Comparison of ENCODE assay signal across 16 cellular contexts in genomic region chr20:53905019-53905847, GRCh38.
DNase-seq lines count a peak whose midpoint lies in the region; ATAC-seq and TF ChIP-seq lines count a peak whose summit lies in the region.
"Had no signal": no experiment of that assay in that cellular context is flagged by ENCODE, and none has a peak within 500 bp of the region (broad histone marks: within the 10 kb centered on the region; RNA-seq: fewer than 3 reads in every experiment).

No MANE protein-coding gene starts in this region.

- no peak overlapping the region for H2BK5ac ChIP-seq in IMR-90 (ENCODE audit: low read depth, low read length, poor library complexity, severe bottlenecking)

- H2AK9ac ChIP-seq in IMR-90 (replicated peaks; ENCODE audit: low read depth, low read length, poor library complexity) = no peak overlapping the region

- CTCF ChIA-PET in HCT116 (lab: Charles Lee) (interaction anchor here (2.7 kb wide), 1 partner anchor 10 kb away, joined by 11 read pairs; no protein-coding TSS in a partner anchor), IMR-90 (lab: Yijun Ruan, JAX) (no interaction called here)

- H2AFZ ChIP-seq in HCT116 (ENCODE audit: low read depth, low read length, poor library complexity, severe bottlenecking) (no peak overlapping the region), IMR-90 (replicated peaks; ENCODE audit: low read length, poor library complexity) (no peak overlapping the region)

- DNase-seq in HCT116 (ENCODE audit: low read depth, low spot score) (no peak), IMR-90 (no peak), naive B cell (no peak), HT-29 (ENCODE audit: low spot score) (no peak), DMS79 treated with DMSO at 0.1 percent for 48 hours (lab: John Stamatoyannopoulos, UW) (no peak)
- DNase-seq in activated CD4-positive, alpha-beta T cell treated with anti-CD3 and anti-CD28 coated beads, Interleukin-2, amount 50 U/mL, for 48 hours = no peak
- DNase-seq: activated CD8-positive, alpha-beta T cell treated with anti-CD3 and anti-CD28 coated beads for 36 hours; CD8-positive, alpha-beta T cell; left lung; MM.1S; NCI-H2107; psoas muscle; SHP77; upper lobe of right lung had no signal

- H4K20me1 ChIP-seq in HCT116 (ENCODE audit: insufficient read depth) = no peaks in the 10 kb centered on the region
- no peaks in the 10 kb centered on the region for H4K20me1 ChIP-seq in IMR-90 (ENCODE audit: insufficient read depth, low read length)

- peaks cover 17% of the 10 kb centered on the region; the same call in 1 of the 2 replicates for H3K9me1 ChIP-seq in IMR-90 (ENCODE audit: insufficient read depth, low read length)

- H3K4me3 ChIP-seq in HCT116 (replicated peaks in 1 of 2; ENCODE audit: low read depth in 1 of 2, low read length in 2 of 2) (no peak overlapping the region), IMR-90 (ENCODE audit: insufficient read depth, low read depth, low read length) (no peak overlapping the region)
- H3K4me3 ChIP-seq: left lung, psoas muscle, upper lobe of right lung had no signal

- peak overlapping the region; percentile 73 for H2BK120ac ChIP-seq in IMR-90 (ENCODE audit: low read depth, low read length)

- ATAC-seq in GM18511 (IDR thresholded peaks at IDR 0.05; ENCODE audit: unreplicated experiment) (peak; percentile 49), HCT116 (no peak), IMR-90 (ENCODE audit: low read depth) (no peak), naive B cell (ENCODE audit: low read depth in 2 of 2) (peak; percentile 13 to 55)
- ATAC-seq: activated CD8-positive, alpha-beta T cell treated with anti-CD3 and anti-CD28 coated beads for 36 hours; CD8-positive, alpha-beta T cell; psoas muscle; upper lobe of right lung had no signal

- H2AK5ac ChIP-seq in IMR-90 (ENCODE audit: low read depth, low read length) = peak overlapping the region; percentile 87

- no peak overlapping the region for H3K14ac ChIP-seq in IMR-90 (replicated peaks; ENCODE audit: low read depth, low read length)

- H3K4me2 ChIP-seq in HCT116 (ENCODE audit: low read length) = peak overlapping the region; percentile 64; the same call in 1 of the 2 replicates
- no peak overlapping the region for H3K4me2 ChIP-seq in IMR-90 (ENCODE audit: low read depth, low read length)

- H3K4me1 ChIP-seq in HCT116 (ENCODE audit: control insufficient read depth in 1 of 2, insufficient read depth in 2 of 2, low read length in 2 of 2) (peaks cover 23 to 45% of the 10 kb centered on the region in 2 experiments), IMR-90 (ENCODE audit: control insufficient read depth, insufficient read depth, low read length) (peaks cover 10% of the 10 kb centered on the region)
- H3K4me1 ChIP-seq: psoas muscle had no signal

- no TSS peak for BruUV-seq in HCT116 (replicated peaks; lab: Mats Ljungman, UMichigan)
- BruUV-seq in IMR-90 (replicated peaks; lab: Mats Ljungman, UMichigan) = no TSS peak

- in situ Hi-C loops in IMR-90 (cut with MboI; ENCODE audit: low sequenced_read_pairs) = no loop called here

- H3K27ac Mint-ChIP-seq in naive B cell = peak overlapping the region in 1 of 6 donors; percentile 5
- H3K27ac Mint-ChIP-seq: activated CD8-positive, alpha-beta T cell treated with anti-CD3 and anti-CD28 coated beads for 36 hours; activated T-helper 2 cell treated with anti-CD3 and anti-CD28 coated beads, Interferon-gamma antibody, Interleukin-2, Interleukin-4, amounts not matched to agents 10 μg/mL and 5 μg/mL and 100 μg/mL, durations not matched to agents 14 hours and 24 hours and 36 hours; CD8-positive, alpha-beta T cell had no signal

- H2BK20ac ChIP-seq in IMR-90 (ENCODE audit: low read depth, low read length) = peak overlapping the region; percentile 44; the same call in 1 of the 2 replicates

- H4K91ac ChIP-seq in IMR-90 (ENCODE audit: insufficient read depth, low read depth, low read length) = peak overlapping the region; percentile 33

- dilution Hi-C loops in IMR-90 (cut with HindIII; ENCODE audit: low sequenced_read_pairs, unreplicated experiment) = no loop called here

- POLR2A ChIA-PET in HCT116 (lab: Charles Lee) (no interaction called here), IMR-90 (lab: Charles Lee; ENCODE audit: unreplicated experiment) (no interaction called here)

- no peak for TF ChIP-seq RAD21 in HCT116 (IDR thresholded peaks at IDR 0.05; ENCODE audit: low read depth)
- TF ChIP-seq RAD21 in IMR-90 (IDR thresholded peaks at IDR 0.05; ENCODE audit: low read length) = no peak

- TF ChIP-seq CTCF in HCT116 (IDR thresholded peaks at IDR 0.05 in 2 of 3, conservative IDR thresholded peaks at IDR 0.05 in 1 of 3; ENCODE audit: borderline replicate concordance in 1 of 3, insufficient read depth in 1 of 3, low read depth in 2 of 3, low read length in 2 of 3) = no peak
- no peak for TF ChIP-seq CTCF in IMR-90 (conservative IDR thresholded peaks at IDR 0.05; ENCODE audit: low read depth, low read length)

- peak overlapping the region in 1 of 8 donors; percentile 12 for H3K4me3 Mint-ChIP-seq in naive B cell
- H3K4me3 Mint-ChIP-seq: activated CD8-positive, alpha-beta T cell treated with anti-CD3 and anti-CD28 coated beads for 36 hours; CD8-positive, alpha-beta T cell had no signal

- no peaks in the 10 kb centered on the region for H3K79me2 ChIP-seq in HCT116 (ENCODE audit: insufficient read depth, low read length)

- peak overlapping the region; percentile 36; the same call in 1 of the 2 replicates for H3K18ac ChIP-seq in IMR-90 (ENCODE audit: low read depth, low read length)

- H3K36me3 ChIP-seq in HCT116 (ENCODE audit: control insufficient read depth in 1 of 2, insufficient read depth in 2 of 2, low read length in 2 of 2) = no peaks in the 10 kb centered on the region
- H3K36me3 ChIP-seq in IMR-90 (ENCODE audit: control insufficient read depth, insufficient read depth, low read length) = no peaks in the 10 kb centered on the region
- H3K36me3 ChIP-seq: left lung, upper lobe of right lung had no signal

- no peaks in the 10 kb centered on the region for H3K9me2 ChIP-seq in HCT116 (ENCODE audit: insufficient read depth)

- no peaks in the 10 kb centered on the region for H3K9me3 Mint-ChIP-seq in naive B cell
- H3K9me3 Mint-ChIP-seq: activated CD8-positive, alpha-beta T cell treated with anti-CD3 and anti-CD28 coated beads for 36 hours; activated T-helper 2 cell treated with anti-CD3 and anti-CD28 coated beads, Interferon-gamma antibody, Interleukin-2, Interleukin-4, amounts not matched to agents 10 μg/mL and 5 μg/mL and 100 μg/mL, durations not matched to agents 14 hours and 24 hours and 36 hours; CD8-positive, alpha-beta T cell had no signal

- H2BK15ac ChIP-seq in IMR-90 (ENCODE audit: low read depth, low read length) = peak overlapping the region; percentile 89; the same call in 2 of the 3 replicates

- no peaks in the 10 kb centered on the region for H3K27me3 ChIP-seq in HCT116 (ENCODE audit: insufficient read depth, low read length)
- no peaks in the 10 kb centered on the region for H3K27me3 ChIP-seq in IMR-90 (ENCODE audit: control insufficient read depth, insufficient read depth, low read length)
- H3K27me3 ChIP-seq: left lung, upper lobe of right lung had no signal

- 0 out of 4 replicates have a peak, but pooled peaks cover 0 to 6% of the 10 kb centered on the region in 2 experiments for H3K79me1 ChIP-seq in IMR-90 (ENCODE audit: low read depth in 1 of 2, low read length in 2 of 2)

- no peaks in the 10 kb centered on the region for H3K27me3 Mint-ChIP-seq in naive B cell
- H3K27me3 Mint-ChIP-seq: activated CD8-positive, alpha-beta T cell treated with anti-CD3 and anti-CD28 coated beads for 36 hours had no signal

- intact Hi-C loops in HCT116 (cut with micrococcal nuclease) = no loop called here
- intact Hi-C loops in IMR-90 (cut with micrococcal nuclease) = no loop called here

- WGBS in IMR-90 (ENCODE audit: extremely low coverage in 2 of 2, insufficient read length in 1 of 2), 2 experiments = 100% methylated on average over 3 of the region's 13 CpGs; no CpG with 5 or more reads in 1 of the 2 experiments

- peak overlapping the region; percentile 31; the same call in 1 of the 2 replicates for H3K4ac ChIP-seq in IMR-90 (ENCODE audit: low read depth, low read length)

- TF ChIP-seq POLR2A in HCT116 (IDR thresholded peaks at IDR 0.05; ENCODE audit: borderline replicate concordance, extremely low read depth, insufficient read depth, insufficient read length) (no peak), IMR-90 (IDR thresholded peaks at IDR 0.05; ENCODE audit: low read depth, low read length) (no peak)

- peaks cover 13 to 32% (median 18%) of the 10 kb centered on the region in 3 donors for H3K4me1 Mint-ChIP-seq in naive B cell

- no peak overlapping the region for H3K23ac ChIP-seq in IMR-90 (ENCODE audit: low read depth, low read length)

- no peak overlapping the region for H3K56ac ChIP-seq in IMR-90 (ENCODE audit: extremely low read depth, insufficient read depth, low read length)

- no peaks in the 10 kb centered on the region for H3K36me3 Mint-ChIP-seq in naive B cell
- H3K36me3 Mint-ChIP-seq: CD8-positive, alpha-beta T cell had no signal

- no peak overlapping the region; the same call in 1 of the 2 replicates for H4K5ac ChIP-seq in IMR-90 (ENCODE audit: low read depth, low read length)

- H3K9ac ChIP-seq in HCT116 (ENCODE audit: low read length) (no peak overlapping the region), IMR-90 (ENCODE audit: low read depth, low read length) (no peak overlapping the region)

- 0 out of 4 replicates have a peak overlapping the region, but pooled peaks of 1 of the 2 experiments have one; percentile 30 for H4K8ac ChIP-seq in IMR-90 (ENCODE audit: low read depth in 2 of 2, low read length in 2 of 2)

- no peaks in the 10 kb centered on the region for H3K9me3 ChIP-seq in HCT116 (ENCODE audit: control insufficient read depth in 1 of 2, insufficient read depth in 1 of 2, low read depth in 1 of 2, low read length in 2 of 2)
- no peaks in the 10 kb centered on the region for H3K9me3 ChIP-seq in IMR-90 (ENCODE audit: control insufficient read depth, insufficient read depth, low read length)
- H3K9me3 ChIP-seq: left lung, psoas muscle, upper lobe of right lung had no signal

- H3K27ac ChIP-seq in HCT116 (ENCODE audit: low read depth, low read length) (no peak overlapping the region), IMR-90 (ENCODE audit: insufficient read depth, low read length) (no peak overlapping the region)
- H3K27ac ChIP-seq: psoas muscle, upper lobe of right lung had no signal

- RAD21 ChIA-PET in HCT116 (lab: Charles Lee; ENCODE audit: low non-redundant PET in 1 of 2, low total read pairs in 2 of 2, uncharacterized antibody in 2 of 2, unreplicated experiment in 2 of 2) = no interaction called here

TF ChIP-seq in HCT116, 20 proteins besides CTCF, POLR2A, EP300 and RAD21 (continues in another document):
- no peak for TF ChIP-seq CEBPB (IDR thresholded peaks at IDR 0.05; ENCODE audit: low read depth)
- no peak for TF ChIP-seq ELF1 (IDR thresholded peaks at IDR 0.05; ENCODE audit: borderline replicate concordance, low read depth)
- no peak for TF ChIP-seq YY1 (IDR thresholded peaks at IDR 0.05; ENCODE audit: extremely low read depth, insufficient replicate concordance, low read depth, low read length)

TF ChIP-seq in IMR-90, 13 proteins besides CTCF, POLR2A, EP300 and RAD21 (continues in another document):
- no peak for TF ChIP-seq NFE2L2 (IDR thresholded peaks at IDR 0.05; ENCODE audit: low read depth, low read length)
- no peak for TF ChIP-seq RFX5 (IDR thresholded peaks at IDR 0.05; ENCODE audit: low read depth, low read length)
- TF ChIP-seq CEBPB (IDR thresholded peaks at IDR 0.05; ENCODE audit: low read depth, low read length) = no peak
- TF ChIP-seq CHD1 (IDR thresholded peaks at IDR 0.05; ENCODE audit: low read depth, low read length) = no peak

Comparison
In these comparisons a context has a peak if more than half of its experiments do, and no peak if none do; other contexts are left out.
1. ATAC-seq: peak in GM18511 (single experiment) and naive B cell (2 of 2); none in HCT116 (single experiment) and IMR-90 (single experiment).